In genomic region chr10:5043716-5044115, GRCh38 we compare ENCODE assay signal across 17 cellular contexts. TPM values are rescaled to one million over a fixed set of nuclear protein-coding genes. Genes with fewer than 3 reads are reported as not detected.
A peak's percentile ranks its signal among the peaks of the same experiment; 100 is the strongest.
DNase-seq lines count a peak whose midpoint lies in the region; ATAC-seq and TF ChIP-seq lines count a peak whose summit lies in the region.
"Had no signal": no experiment of that assay in that cellular context is flagged by ENCODE, and none has a peak within 500 bp of the region (broad histone marks: within the 10 kb centered on the region; RNA-seq: fewer than 3 reads in every experiment).

No MANE protein-coding gene starts in this region.

- no peak for TF ChIP-seq EP300 in sigmoid colon (IDR thresholded peaks at IDR 0.05)

- in situ Hi-C loops in ACHN (cut with HindIII; ENCODE audit: low pct_ligation_motif_present, low pct_unique_long_range_greater_than_20kb, low sequenced_read_pairs): no loop called here

- H3K27ac ChIP-seq in RWPE1 (peak overlapping the region; percentile 29; the same call in 1 of the 2 replicates), lower lobe of right lung (no peak overlapping the region), sigmoid colon (no peak overlapping the region)
- H3K27ac ChIP-seq: heart right ventricle had no signal

- WGBS in sigmoid colon, 2 donors: 24 to 76% methylated on average over 1 of the region's 1 CpG

- peaks cover 17% of the 10 kb centered on the region for H3K4me1 ChIP-seq in lower lobe of right lung
- H3K4me1 ChIP-seq in sigmoid colon: peaks cover 0 to 13% (median 4%) of the 10 kb centered on the region in 4 donors
- H3K4me1 ChIP-seq: BE2C had no signal

- intact Hi-C loops in lower lobe of right lung (cut with DNase I) (no loop called here), sigmoid colon (cut with DNase I) (no loop called here)

- peak; percentile 72 to 74 for ATAC-seq in lower lobe of right lung
- ATAC-seq: activated CD4-positive, CD25-positive, alpha-beta regulatory T cell treated with anti-CD3 and anti-CD28 coated beads, Interleukin-2, amount 50 U/mL, for 24 hours; GM23338; PC-3 had no signal

- no peak for TF ChIP-seq POLR2A in sigmoid colon (IDR thresholded peaks at IDR 0.05)

- H3K27me3 ChIP-seq in lower lobe of right lung (ENCODE audit: low read depth) (no peaks in the 10 kb centered on the region), sigmoid colon (no peaks in the 10 kb centered on the region)
- H3K27me3 ChIP-seq: BE2C, heart right ventricle had no signal

- CTCF ChIA-PET in RWPE1 (lab: Yijun Ruan, JAX): no interaction called here

- H3K4me3 ChIP-seq in lower lobe of right lung (no peak overlapping the region), sigmoid colon (no peak overlapping the region)
- H3K4me3 ChIP-seq: GM23338, heart right ventricle had no signal

- H3K36me3 ChIP-seq in lower lobe of right lung (no peaks in the 10 kb centered on the region), sigmoid colon (no peaks in the 10 kb centered on the region)
- H3K36me3 ChIP-seq: BE2C, heart right ventricle had no signal

- H3K9me3 ChIP-seq in lower lobe of right lung (no peaks in the 10 kb centered on the region), sigmoid colon (no peaks in the 10 kb centered on the region)
- H3K9me3 ChIP-seq: BE2C, heart right ventricle had no signal

- POLR2A ChIA-PET in RWPE1 (lab: Yijun Ruan, JAX; ENCODE audit: low non-redundant PET): no interaction called here

- DNase-seq in AG20443 (ENCODE audit: low spot score): peak; percentile 43
- DNase-seq in NCI-H146 treated with DMSO at 0.1 percent for 48 hours (lab: John Stamatoyannopoulos, UW; ENCODE audit: unreplicated experiment): peak; percentile 87
- DNase-seq in RWPE1 (ENCODE audit: low spot score): no peak
- peak; percentile 88 for DNase-seq in lower lobe of right lung
- no peak for DNase-seq in ACHN
- no peak for DNase-seq in activated gamma-delta T cell (lab: John Stamatoyannopoulos, UW)
- DNase-seq in kidney tubule cell (ENCODE audit: low spot score): no peak
- no peak for DNase-seq in sigmoid colon
- DNase-seq: BE2C; effector CD8-positive, alpha-beta T cell; EL; heart right ventricle; NCI-H1048; PC-3; SW 1271 had no signal

- TF ChIP-seq CTCF in RWPE1 (conservative IDR thresholded peaks at IDR 0.05; ENCODE audit: low read depth): no peak
- TF ChIP-seq CTCF in lower lobe of right lung (IDR thresholded peaks at IDR 0.05): no peak
- no peak for TF ChIP-seq CTCF in sigmoid colon (IDR thresholded peaks at IDR 0.05)

RNA-seq across cellular contexts. Expression of gene AKR1C2, which starts 40.1 kb away (rescaled TPM):
- total RNA-seq in lower lobe of right lung: 34.4 TPM
- total RNA-seq in sigmoid colon: 10 to 100 TPM in 1 of 4 donors, 1 to 10 TPM in 3; 3.5 to 13.0 (median 6.8) TPM
- 100 to 1,000 TPM in 1 of 3 donors, 10 to 100 TPM in 2; 40.0 to 101 (median 52.3) TPM for polyA plus RNA-seq in sigmoid colon

RNA-seq across cellular contexts. Expression of gene AKR1C3, which starts 50.5 kb away (rescaled TPM):
- 84.4 TPM for total RNA-seq in lower lobe of right lung
- 10 to 100 TPM in 2 of 4 donors, 1 to 10 TPM in 2; 6.1 to 30.5 (median 12.0) TPM for total RNA-seq in sigmoid colon
- polyA plus RNA-seq in sigmoid colon: 100 to 1,000 TPM; 222 to 365 (median 236) TPM

Comparison
In these comparisons a context has a peak if more than half of its experiments do, and no peak if none do; other contexts are left out.
1. DNase-seq: peak in AG20443 (single experiment), NCI-H146 treated with DMSO at 0.1 percent for 48 hours (single experiment) and lower lobe of right lung (single experiment); none in RWPE1 (single experiment), ACHN (single experiment), activated gamma-delta T cell (single experiment), kidney tubule cell (single experiment) and sigmoid colon (single experiment).